8 cellular contexts compared by ENCODE assay signal in the genomic region with DNA sequence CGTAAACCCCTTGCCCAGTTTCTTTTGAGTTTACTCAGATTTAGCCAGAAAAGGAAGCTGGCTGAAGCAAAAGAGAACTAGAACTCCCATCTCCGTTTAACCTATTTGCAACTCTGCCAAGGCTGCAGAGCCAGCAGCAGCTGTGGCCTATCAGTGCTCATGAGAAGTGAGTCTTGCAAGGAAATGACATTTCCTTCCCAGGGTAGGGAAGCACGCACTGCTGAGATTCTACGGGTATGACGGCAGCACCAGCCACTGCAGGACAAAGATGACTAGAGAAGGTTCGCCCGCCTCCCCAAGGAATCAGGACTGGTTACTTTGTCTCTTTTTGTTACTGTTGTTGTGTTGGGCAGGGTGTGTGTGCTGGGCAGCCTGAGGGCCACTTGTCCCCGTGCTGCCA. TPM values are rescaled to one million over a fixed set of nuclear protein-coding genes. Genes with fewer than 3 reads are reported as not detected.
A peak's percentile ranks its signal among the peaks of the same experiment; 100 is the strongest.
DNase-seq lines count a peak whose midpoint lies in the region; ATAC-seq, FAIRE-seq and TF ChIP-seq lines count a peak whose summit lies in the region.

No MANE protein-coding gene starts in this region.

- no peak for TF ChIP-seq CTCF in H1 (IDR thresholded peaks at IDR 0.05; ENCODE audit: control extremely low read depth in 1 of 3, insufficient read depth in 1 of 3, low read depth in 1 of 3, low read length in 3 of 3)

- ATAC-seq in GM19395 (IDR thresholded peaks at IDR 0.05; ENCODE audit: unreplicated experiment): peak; percentile 92
- ATAC-seq in HG03469 (IDR thresholded peaks at IDR 0.05; ENCODE audit: unreplicated experiment): peak; percentile 82
- peak; percentile 98 for ATAC-seq in naive B cell (ENCODE audit: low read depth in 2 of 2)

- no peaks in the 10 kb centered on the region for H3K23me2 ChIP-seq in H1 (ENCODE audit: low read depth, low read length)

- CTCF ChIA-PET in H1 (lab: Charles Lee; ENCODE audit: partially characterized antibody): interaction anchor here (0.6 to 1.3 kb wide), 6 partner anchors 9 to 759 kb away, joined by 3 to 5 read pairs (median 3); no protein-coding TSS in a partner anchor
- CTCF ChIA-PET in activated naive CD4-positive, alpha-beta T cell treated with anti-CD3 and anti-CD28 coated beads for 36 hours (lab: Charles Lee): interaction anchor here (0.6 kb wide), 1 partner anchor 1578 kb away, joined by 3 read pairs; no protein-coding TSS in a partner anchor

- no peak overlapping the region for H2BK5ac ChIP-seq in H1 (ENCODE audit: low read depth, low read length)

- TF ChIP-seq RAD21 in H1 (IDR thresholded peaks at IDR 0.05 in 1 of 2, conservative IDR thresholded peaks at IDR 0.05 in 1 of 2; ENCODE audit: low read depth in 2 of 2, low read length in 2 of 2): no peak

- H3K4me2 ChIP-seq in H1 (ENCODE audit: insufficient read depth in 1 of 2, low read depth in 2 of 2, low read length in 2 of 2): peak overlapping the region; percentile 55 to 61

- no peak overlapping the region for H4K5ac ChIP-seq in H1 (ENCODE audit: insufficient read length, low read depth, low read length)

- no peaks in the 10 kb centered on the region for H3K9me3 Mint-ChIP-seq in naive B cell
- no peaks in the 10 kb centered on the region for H3K9me3 Mint-ChIP-seq in activated naive CD4-positive, alpha-beta T cell treated with anti-CD3 and anti-CD28 coated beads for 36 hours

- H3K79me1 ChIP-seq in H1 (ENCODE audit: low read depth, low read length): no peaks in the 10 kb centered on the region

- peak in 1 of 2 experiments; percentile 9 for DNase-seq in H1 (ENCODE audit: low read depth in 1 of 2, low spot score in 2 of 2)
- DNase-seq in naive B cell: peak; percentile 41
- DNase-seq in HT-29 (ENCODE audit: low spot score): no peak
- no peak for DNase-seq in activated naive CD4-positive, alpha-beta T cell treated with anti-CD3 and anti-CD28 coated beads for 36 hours
- DNase-seq in NCI-H2171 treated with DMSO at 0.1 percent for 48 hours (lab: John Stamatoyannopoulos, UW): no peak

- H3K27me3 Mint-ChIP-seq in naive B cell: no peaks in the 10 kb centered on the region
- no peaks in the 10 kb centered on the region for H3K27me3 Mint-ChIP-seq in activated naive CD4-positive, alpha-beta T cell treated with anti-CD3 and anti-CD28 coated beads for 36 hours (ENCODE audit: low read depth)

- peaks cover 4% of the 10 kb centered on the region for H3K4me1 ChIP-seq in ACC112 (ENCODE audit: control insufficient read depth, insufficient read depth, low read length, unreplicated experiment)
- peaks cover 0 to 14% (median 11%) of the 10 kb centered on the region in 4 experiments; a peak in 4 of 7 replicates for H3K4me1 ChIP-seq in H1 (replicated peaks in 1 of 4; ENCODE audit: control insufficient read depth in 3 of 4, insufficient read depth in 4 of 4, low read length in 3 of 4)

- H4K20me1 ChIP-seq in H1 (replicated peaks in 1 of 2; ENCODE audit: control insufficient read depth in 1 of 2, insufficient read depth in 2 of 2, low read length in 2 of 2): peaks cover 0 to 2% of the 10 kb centered on the region in 2 experiments

- WGBS in H1 (ENCODE audit: extremely low coverage in 1 of 2, insufficient coverage in 1 of 2, insufficient read length in 1 of 2, insufficient replicate concordance in 2 of 2, low coverage in 1 of 2, low lambda C conversion rate in 2 of 2, missing lambda C conversion rate in 1 of 2), 2 experiments: 43% methylated on average over 8 of the region's 8 CpGs; no CpG with 5 or more reads in 1 of the 2 experiments

- TF ChIP-seq EP300 in H1 (IDR thresholded peaks at IDR 0.05; ENCODE audit: borderline replicate concordance in 1 of 2, low read depth in 2 of 2, low read length in 2 of 2): no peak

- no peak for TF ChIP-seq POLR2A in H1 (IDR thresholded peaks at IDR 0.05; ENCODE audit: control extremely low read depth in 1 of 2, low read depth in 2 of 2, low read length in 2 of 2)

- H3K18ac ChIP-seq in H1 (ENCODE audit: extremely low read depth, low read length): no peak overlapping the region; the same call in 1 of the 2 replicates

- H2BK120ac ChIP-seq in H1 (replicated peaks; ENCODE audit: low read depth, low read length): no peak overlapping the region

- peaks cover 47 to 52% (median 50%) of the 10 kb centered on the region in 3 donors for H3K4me1 Mint-ChIP-seq in naive B cell
- H3K4me1 Mint-ChIP-seq in activated naive CD4-positive, alpha-beta T cell treated with anti-CD3 and anti-CD28 coated beads for 36 hours (ENCODE audit: low read depth): no peaks in the 10 kb centered on the region

- peak; percentile 62 for FAIRE-seq in H1 (lab: Jason Lieb, UNC)

- H3K27ac Mint-ChIP-seq in naive B cell: peak overlapping the region; percentile 89 to 97 (median 94)
- no peak overlapping the region for H3K27ac Mint-ChIP-seq in activated naive CD4-positive, alpha-beta T cell treated with anti-CD3 and anti-CD28 coated beads for 36 hours

- H3K36me3 ChIP-seq in ACC112 (ENCODE audit: insufficient read depth, low read length): no peaks in the 10 kb centered on the region
- no peaks in the 10 kb centered on the region for H3K36me3 ChIP-seq in H1 (ENCODE audit: control insufficient read depth in 2 of 4, insufficient read depth in 4 of 4, low read length in 3 of 4)

- peak overlapping the region; percentile 44; the same call in 1 of the 2 replicates for H3K4me3 ChIP-seq in ACC112 (ENCODE audit: low read depth, low read length)
- peak overlapping the region in 2 of 4 experiments; percentile 1 to 32; a peak in 2 of 8 replicates for H3K4me3 ChIP-seq in H1 (ENCODE audit: extremely low read depth in 1 of 4, insufficient read depth in 2 of 4, low read depth in 3 of 4, low read length in 4 of 4)

- peaks cover 0 to 11% of the 10 kb centered on the region in 2 donors for H3K36me3 Mint-ChIP-seq in naive B cell
- H3K36me3 Mint-ChIP-seq in activated naive CD4-positive, alpha-beta T cell treated with anti-CD3 and anti-CD28 coated beads for 36 hours (ENCODE audit: low read depth): peaks cover 7% of the 10 kb centered on the region

- H4K91ac ChIP-seq in H1 (replicated peaks; ENCODE audit: insufficient read length, low read length): no peak overlapping the region

- H3K27ac ChIP-seq in ACC112 (ENCODE audit: low read depth, low read length): peak overlapping the region; percentile 61; the same call in 1 of the 2 replicates
- H3K27ac ChIP-seq in H1 (ENCODE audit: low read depth, low read length): no peak overlapping the region

- H3K79me2 ChIP-seq in ACC112 (ENCODE audit: control insufficient read depth, insufficient read depth, low read length, unreplicated experiment): no peaks in the 10 kb centered on the region
- no peaks in the 10 kb centered on the region for H3K79me2 ChIP-seq in H1 (ENCODE audit: control insufficient read depth in 1 of 2, insufficient read depth in 2 of 2, low read length in 2 of 2)

- POLR2A ChIA-PET in H1 (lab: Charles Lee; ENCODE audit: partially characterized antibody): interaction anchor here (0.6 to 1.2 kb wide), 3 partner anchors 30 to 80 kb away, joined by 3 read pairs; no protein-coding TSS in a partner anchor

- no peak overlapping the region for H3K56ac ChIP-seq in H1 (replicated peaks; ENCODE audit: insufficient read length, low read depth, low read length)

- H3K4ac ChIP-seq in H1 (replicated peaks; ENCODE audit: insufficient read length, low read depth, low read length): no peak overlapping the region

- H3K23ac ChIP-seq in H1 (ENCODE audit: insufficient read length): no peak overlapping the region

- H4K8ac ChIP-seq in H1 (ENCODE audit: extremely low read depth, insufficient read depth, low read length): no peak overlapping the region; the same call in 1 of the 2 replicates

- H3K4me3 Mint-ChIP-seq in naive B cell: peak overlapping the region; percentile 34 to 87 (median 74)
- no peak overlapping the region for H3K4me3 Mint-ChIP-seq in activated naive CD4-positive, alpha-beta T cell treated with anti-CD3 and anti-CD28 coated beads for 36 hours

- no peak overlapping the region for H3K14ac ChIP-seq in H1 (ENCODE audit: insufficient read length)

- H2AFZ ChIP-seq in ACC112 (ENCODE audit: low read length, unreplicated experiment) (no peak overlapping the region), H1 (ENCODE audit: low read length) (no peak overlapping the region)

- no peaks in the 10 kb centered on the region for H3K9me3 ChIP-seq in H1 (ENCODE audit: insufficient read depth in 2 of 2, low read depth in 1 of 2, low read length in 1 of 2)

- intact Hi-C loops in activated naive CD4-positive, alpha-beta T cell treated with anti-CD3 and anti-CD28 coated beads for 36 hours (cut with micrococcal nuclease): no loop called here

- H2BK15ac ChIP-seq in H1 (ENCODE audit: low read length): no peak overlapping the region

- no peaks in the 10 kb centered on the region for H3K27me3 ChIP-seq in ACC112 (ENCODE audit: insufficient read depth, low read length)
- H3K27me3 ChIP-seq in H1 (replicated peaks in 1 of 4; ENCODE audit: control insufficient read depth in 3 of 4, extremely low read depth in 1 of 4, insufficient read depth in 3 of 4, low read length in 3 of 4): no peaks in the 10 kb centered on the region

- no peak overlapping the region for H2BK20ac ChIP-seq in H1 (ENCODE audit: low read length)

- H3K9ac ChIP-seq in H1 (replicated peaks in 1 of 4; ENCODE audit: extremely low read depth in 1 of 4, low read depth in 3 of 4, low read length in 3 of 4): no peak overlapping the region

- H2AK5ac ChIP-seq in H1 (ENCODE audit: low read depth, low read length): no peak overlapping the region; the same call in 1 of the 2 replicates

- H2BK12ac ChIP-seq in H1 (ENCODE audit: low read depth, low read length): no peak overlapping the region

TF ChIP-seq in H1, 55 proteins besides CTCF, POLR2A, EP300 and RAD21 (continues in another document):
- no peak for TF ChIP-seq HDAC2 (IDR thresholded peaks at IDR 0.05; ENCODE audit: borderline replicate concordance in 1 of 2, low read depth in 2 of 2, low read length in 2 of 2)
- no peak for TF ChIP-seq SIN3A (conservative IDR thresholded peaks at IDR 0.05 in 1 of 2, IDR thresholded peaks at IDR 0.05 in 1 of 2; ENCODE audit: low read depth in 1 of 2, low read length in 2 of 2)
- TF ChIP-seq SIX5 (IDR thresholded peaks at IDR 0.05; ENCODE audit: low read depth, low read length): no peak
- TF ChIP-seq KDM4A (IDR thresholded peaks at IDR 0.05; ENCODE audit: low read depth, low read length, severe bottlenecking): no peak

RNA-seq across cellular contexts. Expression of a gene that starts 47.6 kb away (rescaled TPM):
- 0.09 TPM in 1 of 2 replicates, not detected in the other for total RNA-seq in H1 (2021; fragmentation: NEBNext Ultra II Directional; extraction: Animal tissue kit (Norgen Biotek cat#: 25700))
- polyA plus RNA-seq in H1 (2011; rRNA removed): 0.03 and 0.06 TPM in 2 replicates
- polyA plus RNA-seq in H1 (2011; cell fraction: cytosol; rRNA removed): 0.06 TPM
- polyA plus RNA-seq in H1 (2011; cell fraction: nucleus; rRNA removed): 0.06 TPM
- polyA plus RNA-seq in H1 (2012, experiment 1 of 2): 0.09 to 0.19 TPM (median 0.12 TPM) in 4 replicates
- 0.04 TPM for polyA plus RNA-seq in H1 (2012, experiment 2 of 2)
- 0.04 TPM for polyA plus RNA-seq in H1 (2013, experiment 1 of 2)
- polyA plus RNA-seq in H1 (2013, experiment 2 of 2): 0.06 TPM
- 0.07 TPM in 1 of 2 replicates, not detected in the other for polyA minus RNA-seq in H1 (2011; rRNA and poly(A)+ RNA removed)
- polyA minus RNA-seq in H1 (2011; cell fraction: cytosol; rRNA and poly(A)+ RNA removed): not detected
- not detected for polyA minus RNA-seq in H1 (2011; cell fraction: nucleus; rRNA and poly(A)+ RNA removed)
- polyA plus RNA-seq in naive B cell (ENCODE audit: low read depth in 6 of 6): under 1 TPM in 2 of 6 donors, not detected in 4; 0.11 TPM
- 0.03 TPM in 1 of 2 replicates, not detected in the other for total RNA-seq in HT-29 (2014; rRNA removed; shearing (Covaris generic))
- total RNA-seq in activated naive CD4-positive, alpha-beta T cell treated with anti-CD3 and anti-CD28 coated beads for 36 hours: not detected
